ENCODE assay signal across 8 cellular contexts in the genomic region with DNA sequence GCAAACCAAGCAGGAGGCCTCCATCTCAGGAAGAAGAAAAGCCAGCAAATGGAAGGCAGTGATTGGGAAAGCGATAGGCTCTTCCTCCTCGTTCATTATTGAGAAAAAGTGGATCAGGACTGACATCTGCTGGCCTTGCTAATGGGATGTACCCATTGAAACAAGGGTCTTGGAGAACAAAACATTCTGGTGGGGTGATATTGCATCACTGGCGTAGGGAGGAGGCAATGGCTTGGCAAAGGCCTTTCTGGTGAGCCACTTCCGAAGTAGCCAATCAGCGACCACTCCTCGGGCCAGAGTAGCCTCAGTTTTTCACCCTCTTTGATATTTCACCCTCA.
A peak's percentile ranks its signal among the peaks of the same experiment; 100 is the strongest.
DNase-seq lines count a peak whose midpoint lies in the region; ATAC-seq and TF ChIP-seq lines count a peak whose summit lies in the region.

No MANE protein-coding gene starts in this region.

- intact Hi-C loops in body of pancreas (cut with DNase I) = no loop called here

- DNase-seq in D341Med (ENCODE audit: low spot score) (peak; percentile 54), NCI-H2081 (lab: John Stamatoyannopoulos, UW) (peak; percentile 74 to 93), body of pancreas (peak; percentile 12 to 39 (median 18)), inferior parietal cortex (ENCODE audit: extremely low spot score) (peak; percentile 84), thoracic aorta (ENCODE audit: low spot score) (peak; percentile 21), GM20000 (ENCODE audit: low spot score) (no peak), activated gamma-delta T cell treated with Interleukin-2 at 50 U/mL for 16 hours (no peak)

- H3K4me3 ChIP-seq in body of pancreas = no peak overlapping the region
- peak overlapping the region; percentile 38 for H3K4me3 ChIP-seq in thoracic aorta

- H3K4me1 ChIP-seq in body of pancreas = no peaks in the 10 kb centered on the region
- H3K4me1 ChIP-seq in thoracic aorta (ENCODE audit: control insufficient read depth in 1 of 2, low read depth in 2 of 2) = peaks cover 0 to 13% of the 10 kb centered on the region in 2 donors

- peak in 4 of 7 experiments; percentile 28 to 50 (median 40) for TF ChIP-seq CTCF in body of pancreas (IDR thresholded peaks at IDR 0.05)
- peak; percentile 57 for TF ChIP-seq CTCF in thoracic aorta (IDR thresholded peaks at IDR 0.05)
- no peak for TF ChIP-seq CTCF in GM20000 (IDR thresholded peaks at IDR 0.05; ENCODE audit: extremely low read depth, missing control alignments)

- H3K27me3 ChIP-seq in body of pancreas (no peaks in the 10 kb centered on the region), thoracic aorta (replicated peaks; ENCODE audit: insufficient read depth) (no peaks in the 10 kb centered on the region)

- WGBS in body of pancreas, 2 donors = 60 to 69% methylated on average over 6 of the region's 6 CpGs

- H3K36me3 ChIP-seq in body of pancreas (replicated peaks in 1 of 2; ENCODE audit: insufficient read depth in 1 of 2, low read depth in 2 of 2) = no peaks in the 10 kb centered on the region
- H3K36me3 ChIP-seq in thoracic aorta = no peaks in the 10 kb centered on the region

- H3K9me3 ChIP-seq in body of pancreas = no peaks in the 10 kb centered on the region
- H3K9me3 ChIP-seq in thoracic aorta = no peaks in the 10 kb centered on the region

- ATAC-seq in body of pancreas = peak; percentile 38
- ATAC-seq in thoracic aorta (ENCODE audit: insufficient number of reproducible peaks, low FRiP score, low read depth) = peak; percentile 90
- no peak for ATAC-seq in HG03175 (IDR thresholded peaks at IDR 0.05; ENCODE audit: unreplicated experiment)

- no peak overlapping the region for H3K27ac ChIP-seq in body of pancreas
- H3K27ac ChIP-seq in thoracic aorta = no peak overlapping the region

- no peak for TF ChIP-seq POLR2A in body of pancreas (IDR thresholded peaks at IDR 0.05)

Comparison
In these comparisons a context has a peak if more than half of its experiments do, and no peak if none do; other contexts are left out.
1. DNase-seq: peak in D341Med (single experiment), NCI-H2081 (2 of 2), body of pancreas (4 of 4), inferior parietal cortex (single experiment) and thoracic aorta (single experiment); none in GM20000 (single experiment) and activated gamma-delta T cell treated with Interleukin-2 at 50 U/mL for 16 hours (single experiment).